Comparison of ENCODE assay signal across 31 cellular contexts in genomic region chr3:46358466-46358865, GRCh38. TPM values are rescaled to one million over a fixed set of nuclear protein-coding genes. Genes with fewer than 3 reads are reported as not detected.
"Had no signal": no experiment of that assay in that cellular context is flagged by ENCODE, and none has a peak within 500 bp of the region (broad histone marks: within the 10 kb centered on the region; RNA-seq: fewer than 3 reads in every experiment).

No MANE protein-coding gene starts in this region.

- H3K36me3 Mint-ChIP-seq: brain, type B pancreatic cell had no signal

- H3K4me1 Mint-ChIP-seq: nephron had no signal

- H3K27ac Mint-ChIP-seq: activated CD4-positive, alpha-beta T cell treated with anti-CD3 and anti-CD28 coated beads, Interleukin-2, amount 10 ng/mL, durations not matched to agents 7 days and 5 days; activated naive CD4-positive, alpha-beta T cell treated with anti-CD3 and anti-CD28 coated beads, Interleukin-2, amount 10 ng/mL, durations not matched to agents 7 days and 5 days; activated naive CD8-positive, alpha-beta T cell treated with anti-CD3 and anti-CD28 coated beads, Interleukin-2, amount 10 ng/mL, durations not matched to agents 7 days and 5 days; activated T-helper 1 cell treated with anti-CD3 and anti-CD28 coated beads, Interleukin-12 subunit alpha, Interleukin-12 subunit beta, Interleukin-2, Interleukin-4 antibody, amounts not matched to agents 30 ng/mL and 10 ng/mL and 1 ng/mL, durations not matched to agents 14 hours and 24 hours and 36 hours; nephron; progenitor cell of endocrine pancreas; stimulated activated naive CD8-positive, alpha-beta T cell treated with anti-CD3 and anti-CD28 coated beads, Interleukin-15, Interleukin-2, amounts not matched to agents 100 ng/mL and 50 ng/mL, for 24 hours; type B pancreatic cell had no signal

- H3K27me3 ChIP-seq: ascending aorta, left lung, neutrophil, ovary, right lobe of liver, uterus had no signal

- H3K4me1 ChIP-seq: ascending aorta, foreskin keratinocyte, right lobe of liver, uterus had no signal

- H3K4me3 ChIP-seq: ascending aorta, esophagus muscularis mucosa, left lung, lower lobe of right lung, ovary, right lobe of liver, thoracic aorta, uterus had no signal

- H3K9me3 ChIP-seq: ascending aorta, esophagus muscularis mucosa, heart left ventricle, left lung, lower lobe of right lung, neutrophil, ovary, right lobe of liver, thoracic aorta, uterus had no signal

- H3K9me3 Mint-ChIP-seq: activated CD4-positive, alpha-beta T cell treated with anti-CD3 and anti-CD28 coated beads, Interleukin-2, amount 10 ng/mL, durations not matched to agents 7 days and 5 days; activated naive CD4-positive, alpha-beta T cell treated with anti-CD3 and anti-CD28 coated beads, Interleukin-2, amount 10 ng/mL, durations not matched to agents 7 days and 5 days; activated naive CD8-positive, alpha-beta T cell treated with anti-CD3 and anti-CD28 coated beads, Interleukin-2, amount 10 ng/mL, durations not matched to agents 7 days and 5 days; activated T-helper 1 cell treated with anti-CD3 and anti-CD28 coated beads, Interleukin-12 subunit alpha, Interleukin-12 subunit beta, Interleukin-2, Interleukin-4 antibody, amounts not matched to agents 30 ng/mL and 10 ng/mL and 1 ng/mL, durations not matched to agents 14 hours and 24 hours and 36 hours; brain; nephron; stimulated activated naive CD8-positive, alpha-beta T cell treated with anti-CD3 and anti-CD28 coated beads, Interleukin-15, Interleukin-2, amounts not matched to agents 100 ng/mL and 50 ng/mL, for 24 hours; type B pancreatic cell had no signal

- H3K27ac ChIP-seq: ascending aorta, esophagus muscularis mucosa, foreskin keratinocyte, left lung, lower lobe of right lung, neutrophil, ovary, right lobe of liver, thoracic aorta, uterus, WERI-Rb-1 had no signal

- H3K4me3 Mint-ChIP-seq: activated CD4-positive, alpha-beta T cell treated with anti-CD3 and anti-CD28 coated beads, Interleukin-2, amount 10 ng/mL, durations not matched to agents 7 days and 5 days; activated naive CD4-positive, alpha-beta T cell treated with anti-CD3 and anti-CD28 coated beads, Interleukin-2, amount 10 ng/mL, durations not matched to agents 7 days and 5 days; activated T-helper 1 cell treated with anti-CD3 and anti-CD28 coated beads, Interleukin-12 subunit alpha, Interleukin-12 subunit beta, Interleukin-2, Interleukin-4 antibody, amounts not matched to agents 30 ng/mL and 10 ng/mL and 1 ng/mL, durations not matched to agents 14 hours and 24 hours and 36 hours; brain; nephron; stimulated activated naive CD8-positive, alpha-beta T cell treated with anti-CD3 and anti-CD28 coated beads, Interleukin-15, Interleukin-2, amounts not matched to agents 100 ng/mL and 50 ng/mL, for 24 hours; type B pancreatic cell had no signal

- ATAC-seq: activated CD4-positive, CD25-positive, alpha-beta regulatory T cell treated with anti-CD3 and anti-CD28 coated beads, Interleukin-2, amount 50 U/mL, for 24 hours; foreskin keratinocyte; heart left ventricle; left lung; lower lobe of right lung; right lobe of liver had no signal

- FAIRE-seq: islet of Langerhans, TTC549 had no signal

- DNase-seq: activated CD4-positive, alpha-beta T cell treated with anti-CD3 and anti-CD28 coated beads, Interleukin-2, amount 10 ng/mL, durations not matched to agents 7 days and 5 days; activated gamma-delta T cell; activated naive CD4-positive, alpha-beta T cell treated with anti-CD3 and anti-CD28 coated beads, Interleukin-2, amount 10 ng/mL, durations not matched to agents 7 days and 5 days; activated naive CD8-positive, alpha-beta T cell treated with anti-CD3 and anti-CD28 coated beads, Interleukin-2, amount 10 ng/mL, durations not matched to agents 7 days and 5 days; activated T-cell treated with anti-CD3 and anti-CD28 coated beads, Interleukin-2, amount 50 U/mL, for 1 hour; cortex of kidney; foreskin keratinocyte; heart left ventricle; left lung; lower lobe of right lung; mesenchymal stem cell; ovary; right lobe of liver; stimulated activated CD4-positive, alpha-beta T cell treated with anti-CD3 and anti-CD28 coated beads, Interleukin-2, amount 100 ng/mL, for 48 hours; uterus; WERI-Rb-1 had no signal

- H3K36me3 ChIP-seq: ascending aorta, esophagus muscularis mucosa, heart left ventricle, left lung, lower lobe of right lung, neutrophil, ovary, right lobe of liver, thoracic aorta, uterus, WERI-Rb-1 had no signal

RNA-seq across cellular contexts. Expression of gene CCR2, which starts 4.6 kb away (rescaled TPM):
- total RNA-seq: chondrocyte, foreskin keratinocyte, progenitor cell of endocrine pancreas, renal cortical epithelial cell had no signal

RNA-seq across cellular contexts. Expression of gene CCR5, which starts 12.3 kb away (rescaled TPM):
- total RNA-seq: ascending aorta, chondrocyte, foreskin keratinocyte, progenitor cell of endocrine pancreas, renal cortical epithelial cell had no signal

RNA-seq across cellular contexts. Expression of gene CCRL2, which starts 48.6 kb away (rescaled TPM):
- total RNA-seq: ascending aorta, chondrocyte, foreskin keratinocyte, progenitor cell of endocrine pancreas, renal cortical epithelial cell had no signal
